In the genomic region with DNA sequence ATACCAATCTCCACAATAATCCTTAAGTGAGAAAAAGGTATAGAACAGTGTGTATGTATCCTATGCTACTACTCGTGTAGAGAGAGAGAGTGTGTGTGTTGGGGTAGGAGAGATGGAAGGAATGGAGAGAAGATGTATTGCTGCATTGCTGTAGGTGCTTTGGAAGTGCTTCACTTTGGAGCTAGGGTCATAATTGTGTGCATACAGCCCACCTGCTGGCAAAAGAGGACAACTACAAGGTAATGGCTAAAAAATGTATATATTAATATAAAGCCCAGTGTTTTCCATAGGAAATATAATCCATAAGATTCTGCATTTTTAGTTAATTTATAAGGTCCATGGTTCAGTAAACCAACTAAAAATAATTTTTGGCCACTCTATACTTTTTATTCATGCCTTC, we compare ENCODE assay signal across 9 cellular contexts. TPM values are rescaled to one million over a fixed set of nuclear protein-coding genes. Genes with fewer than 3 reads are reported as not detected.
A peak's percentile ranks its signal among the peaks of the same experiment; 100 is the strongest.
DNase-seq lines count a peak whose midpoint lies in the region; ATAC-seq, FAIRE-seq and TF ChIP-seq lines count a peak whose summit lies in the region.
"Had no signal": no experiment of that assay in that cellular context is flagged by ENCODE, and none has a peak within 500 bp of the region (broad histone marks: within the 10 kb centered on the region; RNA-seq: fewer than 3 reads in every experiment).

No MANE protein-coding gene starts in this region.

- H3K9me3 Mint-ChIP-seq in CD4-positive, CD25-positive, alpha-beta regulatory T cell, result no peaks in the 10 kb centered on the region
- H3K9me3 Mint-ChIP-seq: IgD-negative memory B cell had no signal

- H3K27me3 Mint-ChIP-seq in CD4-positive, CD25-positive, alpha-beta regulatory T cell, result no peaks in the 10 kb centered on the region
- H3K27me3 Mint-ChIP-seq: IgD-negative memory B cell had no signal

- no peak overlapping the region for H3K4me3 ChIP-seq in CD4-positive, CD25-positive, alpha-beta regulatory T cell (ENCODE audit: low read depth, low read length)
- no peak overlapping the region for H3K4me3 ChIP-seq in OCI-LY3 (ENCODE audit: low read length)
- H3K4me3 ChIP-seq in fibroblast of mammary gland (ENCODE audit: control insufficient read depth, low read depth, low read length), result no peak overlapping the region

- DNase-seq in CD4-positive, CD25-positive, alpha-beta regulatory T cell, result peak in 2 of 3 donors; percentile 5 to 44
- DNase-seq in H54 (ENCODE audit: insufficient read length, low spot score), result no peak
- DNase-seq in fibroblast of mammary gland (ENCODE audit: low read depth), result peak; percentile 35
- DNase-seq in stimulated activated CD4-positive, alpha-beta T cell treated with anti-CD3 and anti-CD28 coated beads, Interleukin-15, amount 100 ng/mL, for 24 hours, result no peak
- DNase-seq in stimulated activated CD4-positive, alpha-beta T cell treated with anti-CD3 and anti-CD28 coated beads, Interleukin-2, amount 100 ng/mL, for 24 hours, result no peak

- no peak overlapping the region for H3K9ac ChIP-seq in OCI-LY3 (ENCODE audit: low read length)

- H3K4me2 ChIP-seq in OCI-LY3 (ENCODE audit: low read length), result no peak overlapping the region

- no peak overlapping the region for H3K27ac ChIP-seq in CD4-positive, CD25-positive, alpha-beta regulatory T cell (ENCODE audit: insufficient read depth, low read length, poor library complexity, severe bottlenecking)
- H3K27ac ChIP-seq in OCI-LY3 (ENCODE audit: low read length), result no peak overlapping the region

- no peak overlapping the region for H3K4me3 Mint-ChIP-seq in CD4-positive, CD25-positive, alpha-beta regulatory T cell
- H3K4me3 Mint-ChIP-seq: IgD-negative memory B cell had no signal

- no peaks in the 10 kb centered on the region for H4K20me1 ChIP-seq in OCI-LY3 (ENCODE audit: insufficient read depth, low read length)

- no peaks in the 10 kb centered on the region for H3K27me3 ChIP-seq in CD4-positive, CD25-positive, alpha-beta regulatory T cell (ENCODE audit: control insufficient read depth, insufficient read depth, low read length)
- no peaks in the 10 kb centered on the region for H3K27me3 ChIP-seq in OCI-LY3 (ENCODE audit: low read depth, low read length)

- H3K36me3 Mint-ChIP-seq in CD4-positive, CD25-positive, alpha-beta regulatory T cell, result peaks cover 11% of the 10 kb centered on the region

- peak; percentile 60 for FAIRE-seq in H54 (lab: Jason Lieb, UNC)

- no peaks in the 10 kb centered on the region for H3K36me3 ChIP-seq in CD4-positive, CD25-positive, alpha-beta regulatory T cell (ENCODE audit: control insufficient read depth, insufficient read depth, low read length)
- no peaks in the 10 kb centered on the region for H3K36me3 ChIP-seq in OCI-LY3 (replicated peaks; ENCODE audit: low read depth, low read length)

- TF ChIP-seq CTCF in OCI-LY3 (IDR thresholded peaks at IDR 0.05; ENCODE audit: low read depth, low read length), result peak; percentile 40
- TF ChIP-seq CTCF in fibroblast of mammary gland (conservative IDR thresholded peaks at IDR 0.05; ENCODE audit: control insufficient read depth, insufficient read depth, low read depth, low read length), result peak; percentile 56

- no peak overlapping the region for H2AFZ ChIP-seq in OCI-LY3 (ENCODE audit: low read depth, low read length)

- ATAC-seq in CD4-positive, CD25-positive, alpha-beta regulatory T cell (ENCODE audit: low read depth in 2 of 2), result no peak
- ATAC-seq in GM18505 (IDR thresholded peaks at IDR 0.05; ENCODE audit: unreplicated experiment) (no peak), HG03342 (IDR thresholded peaks at IDR 0.05; ENCODE audit: unreplicated experiment) (no peak)

- H3K4me1 ChIP-seq in CD4-positive, CD25-positive, alpha-beta regulatory T cell (ENCODE audit: control insufficient read depth, insufficient read depth, low read length, poor library complexity, severe bottlenecking), result no peaks in the 10 kb centered on the region
- no peaks in the 10 kb centered on the region for H3K4me1 ChIP-seq in OCI-LY3 (ENCODE audit: low read length)

- no peaks in the 10 kb centered on the region for H3K9me3 ChIP-seq in CD4-positive, CD25-positive, alpha-beta regulatory T cell (ENCODE audit: control insufficient read depth in 2 of 2, low read length in 2 of 2)
- no peaks in the 10 kb centered on the region for H3K9me3 ChIP-seq in OCI-LY3 (ENCODE audit: insufficient read depth, low read length)

- H3K4me1 Mint-ChIP-seq in CD4-positive, CD25-positive, alpha-beta regulatory T cell, result no peaks in the 10 kb centered on the region
- H3K4me1 Mint-ChIP-seq: IgD-negative memory B cell had no signal

- no peak overlapping the region for H3K27ac Mint-ChIP-seq in CD4-positive, CD25-positive, alpha-beta regulatory T cell
- H3K27ac Mint-ChIP-seq: IgD-negative memory B cell had no signal

- no peaks in the 10 kb centered on the region for H3K79me2 ChIP-seq in OCI-LY3 (ENCODE audit: low read length)

- no peak for TF ChIP-seq POLR2A in H54 (IDR thresholded peaks at IDR 0.05; ENCODE audit: low read depth, low read length)
- TF ChIP-seq POLR2A in GM18505 (IDR thresholded peaks at IDR 0.05; ENCODE audit: borderline replicate concordance, extremely low read depth, insufficient read depth, insufficient read length), result no peak

RNA-seq across cellular contexts. Expression of a gene that starts 36.1 kb away (rescaled TPM):
- total RNA-seq in CD4-positive, CD25-positive, alpha-beta regulatory T cell, result 4.8 TPM
- 1 to 10 TPM; 1.3 to 4.3 (median 2.3) TPM for polyA plus RNA-seq in CD4-positive, CD25-positive, alpha-beta regulatory T cell

RNA-seq across cellular contexts. Expression of a gene that starts 36.2 kb away (rescaled TPM):
- 7.9 TPM for total RNA-seq in CD4-positive, CD25-positive, alpha-beta regulatory T cell
- 10 to 100 TPM; 15.6 to 45.8 (median 23.7) TPM for polyA plus RNA-seq in CD4-positive, CD25-positive, alpha-beta regulatory T cell

Comparison
In these comparisons a context has a peak if more than half of its experiments do, and no peak if none do; other contexts are left out.
1. DNase-seq: peak in CD4-positive, CD25-positive, alpha-beta regulatory T cell (2 of 3) and fibroblast of mammary gland (single experiment); none in H54 (single experiment), stimulated activated CD4-positive, alpha-beta T cell treated with anti-CD3 and anti-CD28 coated beads, Interleukin-15, amount 100 ng/mL, for 24 hours (single experiment) and stimulated activated CD4-positive, alpha-beta T cell treated with anti-CD3 and anti-CD28 coated beads, Interleukin-2, amount 100 ng/mL, for 24 hours (0 of 2).